Comparison of ENCODE assay signal across 14 cellular contexts in the genomic region with DNA sequence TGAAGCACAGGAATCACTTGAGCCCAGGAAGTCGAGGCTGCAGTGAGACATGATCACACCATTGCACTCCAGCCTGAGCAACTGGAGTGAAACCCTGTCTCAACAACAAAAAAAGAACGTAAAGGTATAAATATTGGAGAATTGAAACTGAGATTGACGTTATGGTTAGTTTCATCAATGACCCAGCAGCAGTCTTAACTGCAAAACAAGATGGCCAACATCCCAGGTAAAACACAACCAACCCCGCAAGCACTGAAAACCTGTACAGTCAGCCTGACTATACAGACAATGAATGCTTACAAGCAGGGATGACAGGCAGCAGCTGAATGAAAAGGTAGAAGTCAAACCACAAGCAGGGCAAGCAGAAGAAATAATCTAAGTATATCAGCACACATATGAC. TPM values are rescaled to one million over a fixed set of nuclear protein-coding genes. Genes with fewer than 3 reads are reported as not detected.
DNase-seq lines count a peak whose midpoint lies in the region; ATAC-seq and TF ChIP-seq lines count a peak whose summit lies in the region.
"Had no signal": no experiment of that assay in that cellular context is flagged by ENCODE, and none has a peak within 500 bp of the region (broad histone marks: within the 10 kb centered on the region; RNA-seq: fewer than 3 reads in every experiment).

No MANE protein-coding gene starts in this region.

- H3K4me3 Mint-ChIP-seq in progenitor cell of endocrine pancreas (ENCODE audit: low read depth): no peak overlapping the region
- H3K4me3 Mint-ChIP-seq: T-helper 1 cell treated with Interleukin-12 subunit alpha and Interleukin-12 subunit beta and Interleukin-4 antibody, amounts not matched to agents 30 μg/mL and 1 μg/mL, for 36 hours had no signal

- TF ChIP-seq CTCF in progenitor cell of endocrine pancreas (IDR thresholded peaks at IDR 0.05; ENCODE audit: unreplicated experiment): no peak

- peaks cover 18% of the 10 kb centered on the region for H3K36me3 Mint-ChIP-seq in progenitor cell of endocrine pancreas (ENCODE audit: insufficient read depth)

- no peaks in the 10 kb centered on the region for H3K4me1 Mint-ChIP-seq in progenitor cell of endocrine pancreas (ENCODE audit: low read depth)

- H3K27me3 Mint-ChIP-seq in progenitor cell of endocrine pancreas: no peaks in the 10 kb centered on the region

- peak overlapping the region; percentile 47 for H3K27ac Mint-ChIP-seq in progenitor cell of endocrine pancreas
- H3K27ac Mint-ChIP-seq: T-helper 1 cell treated with Interleukin-12 subunit alpha and Interleukin-12 subunit beta and Interleukin-4 antibody, amounts not matched to agents 30 μg/mL and 1 μg/mL, for 36 hours had no signal

- DNase-seq in progenitor cell of endocrine pancreas (ENCODE audit: low spot score, unreplicated experiment) (no peak), T-helper 9 cell (no peak), NCI-H526 treated with DMSO at 0.1 percent for 48 hours (lab: John Stamatoyannopoulos, UW) (no peak), NCI-H146 treated with DMSO at 0.1 percent for 48 hours (lab: John Stamatoyannopoulos, UW; ENCODE audit: unreplicated experiment) (no peak)
- DNase-seq: activated CD4-positive, alpha-beta T cell treated with anti-CD3 and anti-CD28 coated beads for 4 hours; activated T-cell treated with anti-CD3 and anti-CD28 coated beads, Interleukin-2, amount 50 U/mL, for 48 hours; aorta; DMS79; erythroblast; heart left ventricle had no signal

- H3K9me3 Mint-ChIP-seq in progenitor cell of endocrine pancreas (ENCODE audit: low read depth): no peaks in the 10 kb centered on the region
- H3K9me3 Mint-ChIP-seq: T-helper 1 cell treated with Interleukin-12 subunit alpha and Interleukin-12 subunit beta and Interleukin-4 antibody, amounts not matched to agents 30 μg/mL and 1 μg/mL, for 36 hours had no signal

- ATAC-seq in GM18909 (IDR thresholded peaks at IDR 0.05; ENCODE audit: poor library complexity, unreplicated experiment): peak; percentile 53
- peak; percentile 74 for ATAC-seq in GM21723 (IDR thresholded peaks at IDR 0.05; ENCODE audit: unreplicated experiment)
- peak; percentile 58 for ATAC-seq in HG03565 (IDR thresholded peaks at IDR 0.05; ENCODE audit: unreplicated experiment)
- ATAC-seq: heart left ventricle had no signal

RNA-seq across cellular contexts. Expression of gene WAPL, which starts 34.7 kb away (rescaled TPM):
- total RNA-seq in progenitor cell of endocrine pancreas: 47.9 and 49.6 TPM in 2 replicates
